17 cellular contexts compared by ENCODE assay signal in the genomic region with DNA sequence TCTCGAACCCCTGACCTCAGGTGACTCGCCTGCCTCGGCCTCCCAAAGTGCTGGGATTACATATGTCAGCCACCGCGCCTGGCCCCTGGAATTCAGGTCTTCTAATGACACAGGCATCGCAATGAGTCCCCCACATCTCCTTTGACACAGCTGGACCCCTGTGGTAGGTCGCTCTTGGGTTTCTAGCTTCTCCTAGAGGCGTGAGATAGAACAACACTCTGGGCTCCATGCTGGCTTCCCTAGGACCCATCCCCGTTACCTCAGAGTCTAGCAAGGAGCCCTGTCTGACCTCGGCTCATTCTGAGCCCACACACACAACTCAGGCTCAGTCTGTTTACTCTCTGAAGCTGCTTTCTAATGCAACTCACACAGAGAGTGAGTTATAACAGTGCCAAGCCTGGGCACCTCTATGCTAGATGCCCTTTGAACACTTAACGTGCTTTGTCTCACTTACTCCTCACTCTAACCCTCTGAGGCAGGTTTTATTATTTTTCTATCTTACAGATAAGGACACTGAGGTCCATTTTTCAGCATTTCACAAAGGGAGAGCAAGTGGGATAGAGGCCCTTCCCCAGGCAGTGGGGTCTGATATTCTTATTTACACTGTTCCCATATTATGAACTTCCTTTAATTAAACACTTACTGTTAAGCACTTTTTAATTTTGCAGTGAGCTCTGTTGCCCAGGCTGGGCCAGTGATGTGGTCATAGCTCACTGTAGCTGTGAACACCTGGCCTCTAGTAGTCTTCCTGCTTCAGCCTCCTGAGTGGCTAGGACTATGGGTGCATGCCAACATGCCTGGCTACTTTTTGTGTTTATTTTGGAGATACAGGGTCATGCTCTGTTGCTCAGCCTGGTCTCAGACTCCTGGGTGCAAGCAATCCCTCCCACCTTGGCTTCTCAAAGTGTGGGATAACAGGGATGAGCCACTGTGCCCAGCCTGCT.
"Had no signal": no experiment of that assay in that cellular context is flagged by ENCODE, and none has a peak within 500 bp of the region (broad histone marks: within the 10 kb centered on the region; RNA-seq: fewer than 3 reads in every experiment).

No MANE protein-coding gene starts in this region.

- ATAC-seq: activated CD4-positive, alpha-beta T cell treated with anti-CD3 and anti-CD28 coated beads for 36 hours; gastrocnemius medialis; heart right ventricle; left lung; stimulated activated naive CD8-positive, alpha-beta T cell treated with anti-CD3 and anti-CD28 coated beads, Interleukin-15, amount 100 ng/mL, for 72 hours; upper lobe of right lung had no signal

- H3K36me3 Mint-ChIP-seq: activated naive CD8-positive, alpha-beta T cell treated with anti-CD3 and anti-CD28 coated beads for 36 hours had no signal

- H3K4me1 ChIP-seq: gastrocnemius medialis, heart right ventricle, left lung, testis, upper lobe of right lung had no signal

- H3K27me3 Mint-ChIP-seq: activated CD4-positive, alpha-beta memory T cell treated with anti-CD3 and anti-CD28 coated beads, Interleukin-2, amount 10 ng/mL, durations not matched to agents 7 days and 5 days had no signal

- H3K27me3 ChIP-seq: brain microvascular endothelial cell, testis had no signal

- H3K27ac Mint-ChIP-seq: activated CD4-positive, alpha-beta memory T cell treated with anti-CD3 and anti-CD28 coated beads, Interleukin-2, amount 10 ng/mL, durations not matched to agents 7 days and 5 days; activated CD4-positive, alpha-beta T cell treated with anti-CD3 and anti-CD28 coated beads for 36 hours; activated naive CD8-positive, alpha-beta T cell treated with anti-CD3 and anti-CD28 coated beads for 36 hours; nephron; stimulated activated naive CD8-positive, alpha-beta T cell treated with anti-CD3 and anti-CD28 coated beads, Interleukin-15, amount 100 ng/mL, for 72 hours had no signal

- H3K36me3 ChIP-seq: brain microvascular endothelial cell, gastrocnemius medialis, heart right ventricle, left lung, upper lobe of right lung had no signal

- H3K9me3 ChIP-seq: gastrocnemius medialis, heart right ventricle, left lung, testis, upper lobe of right lung had no signal

- H3K4me3 ChIP-seq: gastrocnemius medialis, heart right ventricle, left lung, testis, upper lobe of right lung had no signal

- H3K9me3 Mint-ChIP-seq: activated CD4-positive, alpha-beta memory T cell treated with anti-CD3 and anti-CD28 coated beads, Interleukin-2, amount 10 ng/mL, durations not matched to agents 7 days and 5 days; activated naive CD8-positive, alpha-beta T cell treated with anti-CD3 and anti-CD28 coated beads for 36 hours; nephron; stimulated activated naive CD8-positive, alpha-beta T cell treated with anti-CD3 and anti-CD28 coated beads, Interleukin-15, amount 100 ng/mL, for 72 hours had no signal

- H3K4me1 Mint-ChIP-seq: activated CD4-positive, alpha-beta memory T cell treated with anti-CD3 and anti-CD28 coated beads, Interleukin-2, amount 10 ng/mL, durations not matched to agents 7 days and 5 days; activated CD4-positive, alpha-beta T cell treated with anti-CD3 and anti-CD28 coated beads for 36 hours; activated naive CD8-positive, alpha-beta T cell treated with anti-CD3 and anti-CD28 coated beads for 36 hours; nephron; stimulated activated naive CD8-positive, alpha-beta T cell treated with anti-CD3 and anti-CD28 coated beads, Interleukin-15, amount 100 ng/mL, for 72 hours had no signal

- H3K27ac ChIP-seq: brain microvascular endothelial cell, epithelial cell of prostate, gastrocnemius medialis, heart right ventricle, left lung, testis, upper lobe of right lung had no signal

- DNase-seq: activated CD4-positive, alpha-beta memory T cell treated with anti-CD3 and anti-CD28 coated beads, Interleukin-2, amount 10 ng/mL, durations not matched to agents 7 days and 5 days; activated CD4-positive, alpha-beta T cell treated with anti-CD3 and anti-CD28 coated beads for 36 hours; activated gamma-delta T cell; activated naive CD8-positive, alpha-beta T cell treated with anti-CD3 and anti-CD28 coated beads for 36 hours; activated T-cell treated with anti-CD3 and anti-CD28 coated beads, Interleukin-2, amount 50 U/mL, for 48 hours; brain microvascular endothelial cell; effector memory CD4-positive, alpha-beta T cell; gastrocnemius medialis; heart right ventricle; islet precursor cell; left lung; stimulated activated CD4-positive, alpha-beta T cell treated with anti-CD3 and anti-CD28 coated beads, Interleukin-4, amount 100 ng/mL, for 4 hours; stimulated activated naive CD8-positive, alpha-beta T cell treated with anti-CD3 and anti-CD28 coated beads, Interleukin-15, amount 100 ng/mL, for 72 hours; testis; upper lobe of right lung had no signal

- H3K4me3 Mint-ChIP-seq: activated CD4-positive, alpha-beta memory T cell treated with anti-CD3 and anti-CD28 coated beads, Interleukin-2, amount 10 ng/mL, durations not matched to agents 7 days and 5 days; activated CD4-positive, alpha-beta T cell treated with anti-CD3 and anti-CD28 coated beads for 36 hours; activated naive CD8-positive, alpha-beta T cell treated with anti-CD3 and anti-CD28 coated beads for 36 hours; nephron; stimulated activated naive CD8-positive, alpha-beta T cell treated with anti-CD3 and anti-CD28 coated beads, Interleukin-15, amount 100 ng/mL, for 72 hours had no signal
